In genomic region chr3:47273564-47273963, GRCh38 we compare ENCODE assay signal across 1 cellular context.
TF ChIP-seq lines count a peak whose summit lies in the region.

No MANE protein-coding gene starts in this region.

TF ChIP-seq in HCT116, 20 proteins besides CTCF, POLR2A, EP300 and RAD21 (continued from another document):
- TF ChIP-seq ZBTB33 (IDR thresholded peaks at IDR 0.05; ENCODE audit: extremely low read depth, insufficient replicate concordance, low read length) (no peak), TCF7L2 (IDR thresholded peaks at IDR 0.05; ENCODE audit: borderline replicate concordance, extremely low read depth, insufficient read depth, insufficient read length) (no peak)
